In the genomic region with DNA sequence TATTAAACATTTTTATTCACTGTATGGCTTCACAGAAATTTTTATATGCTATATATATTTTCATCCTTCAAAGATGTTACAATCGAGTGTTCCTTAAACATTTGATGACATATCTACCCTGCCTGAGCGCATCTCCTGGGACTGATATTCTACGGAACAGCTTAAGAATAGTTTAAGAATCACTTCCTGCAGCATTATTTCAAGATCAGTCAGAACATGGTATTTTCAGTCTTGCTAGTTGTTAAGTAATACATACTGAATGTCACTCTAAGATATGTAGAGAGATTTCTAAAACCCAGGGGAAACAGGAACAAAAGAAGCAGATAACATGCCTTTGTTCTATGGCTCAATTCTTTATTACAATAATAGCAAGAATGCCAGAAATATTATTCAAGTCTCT, we compare ENCODE assay signal across 1 cellular context.
TF ChIP-seq lines count a peak whose summit lies in the region.

No MANE protein-coding gene starts in this region.

TF ChIP-seq in SK-N-SH, 30 proteins besides CTCF, POLR2A, EP300 and RAD21 (continued from another document):
- TF ChIP-seq SIN3A (IDR thresholded peaks at IDR 0.05; ENCODE audit: borderline replicate concordance, low read depth, low read length) = no peak
- TF ChIP-seq ELF1 (IDR thresholded peaks at IDR 0.05) = no peak
- no peak for TF ChIP-seq CHD2 (IDR thresholded peaks at IDR 0.05; ENCODE audit: low read length, partially characterized antibody)
- TF ChIP-seq NFIC (IDR thresholded peaks at IDR 0.05; ENCODE audit: borderline replicate concordance) = no peak
- TF ChIP-seq TEAD4 (IDR thresholded peaks at IDR 0.05; ENCODE audit: borderline replicate concordance, insufficient read depth) = no peak
- no peak for TF ChIP-seq POLR2AphosphoS5 (IDR thresholded peaks at IDR 0.05; ENCODE audit: low read depth, low read length)
- TF ChIP-seq, protein P1, sequence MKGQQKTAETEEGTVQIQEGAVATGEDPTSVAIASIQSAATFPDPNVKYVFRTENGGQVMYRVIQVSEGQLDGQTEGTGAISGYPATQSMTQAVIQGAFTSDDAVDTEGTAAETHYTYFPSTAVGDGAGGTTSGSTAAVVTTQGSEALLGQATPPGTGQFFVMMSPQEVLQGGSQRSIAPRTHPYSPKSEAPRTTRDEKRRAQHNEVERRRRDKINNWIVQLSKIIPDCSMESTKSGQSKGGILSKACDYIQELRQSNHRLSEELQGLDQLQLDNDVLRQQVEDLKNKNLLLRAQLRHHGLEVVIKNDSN (IDR thresholded peaks at IDR 0.05; ENCODE audit: borderline replicate concordance, low read depth) = no peak
- TF ChIP-seq TAF1 (IDR thresholded peaks at IDR 0.05; ENCODE audit: borderline replicate concordance, low read depth, low read length) = no peak
- TF ChIP-seq, protein P2, sequence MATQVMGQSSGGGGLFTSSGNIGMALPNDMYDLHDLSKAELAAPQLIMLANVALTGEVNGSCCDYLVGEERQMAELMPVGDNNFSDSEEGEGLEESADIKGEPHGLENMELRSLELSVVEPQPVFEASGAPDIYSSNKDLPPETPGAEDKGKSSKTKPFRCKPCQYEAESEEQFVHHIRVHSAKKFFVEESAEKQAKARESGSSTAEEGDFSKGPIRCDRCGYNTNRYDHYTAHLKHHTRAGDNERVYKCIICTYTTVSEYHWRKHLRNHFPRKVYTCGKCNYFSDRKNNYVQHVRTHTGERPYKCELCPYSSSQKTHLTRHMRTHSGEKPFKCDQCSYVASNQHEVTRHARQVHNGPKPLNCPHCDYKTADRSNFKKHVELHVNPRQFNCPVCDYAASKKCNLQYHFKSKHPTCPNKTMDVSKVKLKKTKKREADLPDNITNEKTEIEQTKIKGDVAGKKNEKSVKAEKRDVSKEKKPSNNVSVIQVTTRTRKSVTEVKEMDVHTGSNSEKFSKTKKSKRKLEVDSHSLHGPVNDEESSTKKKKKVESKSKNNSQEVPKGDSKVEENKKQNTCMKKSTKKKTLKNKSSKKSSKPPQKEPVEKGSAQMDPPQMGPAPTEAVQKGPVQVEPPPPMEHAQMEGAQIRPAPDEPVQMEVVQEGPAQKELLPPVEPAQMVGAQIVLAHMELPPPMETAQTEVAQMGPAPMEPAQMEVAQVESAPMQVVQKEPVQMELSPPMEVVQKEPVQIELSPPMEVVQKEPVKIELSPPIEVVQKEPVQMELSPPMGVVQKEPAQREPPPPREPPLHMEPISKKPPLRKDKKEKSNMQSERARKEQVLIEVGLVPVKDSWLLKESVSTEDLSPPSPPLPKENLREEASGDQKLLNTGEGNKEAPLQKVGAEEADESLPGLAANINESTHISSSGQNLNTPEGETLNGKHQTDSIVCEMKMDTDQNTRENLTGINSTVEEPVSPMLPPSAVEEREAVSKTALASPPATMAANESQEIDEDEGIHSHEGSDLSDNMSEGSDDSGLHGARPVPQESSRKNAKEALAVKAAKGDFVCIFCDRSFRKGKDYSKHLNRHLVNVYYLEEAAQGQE (IDR thresholded peaks at IDR 0.05; ENCODE audit: low read depth, low read length) = no peak
- no peak for TF ChIP-seq MXI1 (IDR thresholded peaks at IDR 0.05; ENCODE audit: low read depth, low read length)
- TF ChIP-seq, protein P3, sequence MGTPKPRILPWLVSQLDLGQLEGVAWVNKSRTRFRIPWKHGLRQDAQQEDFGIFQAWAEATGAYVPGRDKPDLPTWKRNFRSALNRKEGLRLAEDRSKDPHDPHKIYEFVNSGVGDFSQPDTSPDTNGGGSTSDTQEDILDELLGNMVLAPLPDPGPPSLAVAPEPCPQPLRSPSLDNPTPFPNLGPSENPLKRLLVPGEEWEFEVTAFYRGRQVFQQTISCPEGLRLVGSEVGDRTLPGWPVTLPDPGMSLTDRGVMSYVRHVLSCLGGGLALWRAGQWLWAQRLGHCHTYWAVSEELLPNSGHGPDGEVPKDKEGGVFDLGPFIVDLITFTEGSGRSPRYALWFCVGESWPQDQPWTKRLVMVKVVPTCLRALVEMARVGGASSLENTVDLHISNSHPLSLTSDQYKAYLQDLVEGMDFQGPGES (IDR thresholded peaks at IDR 0.05; ENCODE audit: low read depth, low read length) = no peak
- no peak for TF ChIP-seq TCF12 (IDR thresholded peaks at IDR 0.05)
- TF ChIP-seq, protein P4, sequence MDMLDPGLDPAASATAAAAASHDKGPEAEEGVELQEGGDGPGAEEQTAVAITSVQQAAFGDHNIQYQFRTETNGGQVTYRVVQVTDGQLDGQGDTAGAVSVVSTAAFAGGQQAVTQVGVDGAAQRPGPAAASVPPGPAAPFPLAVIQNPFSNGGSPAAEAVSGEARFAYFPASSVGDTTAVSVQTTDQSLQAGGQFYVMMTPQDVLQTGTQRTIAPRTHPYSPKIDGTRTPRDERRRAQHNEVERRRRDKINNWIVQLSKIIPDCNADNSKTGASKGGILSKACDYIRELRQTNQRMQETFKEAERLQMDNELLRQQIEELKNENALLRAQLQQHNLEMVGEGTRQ (IDR thresholded peaks at IDR 0.05; ENCODE audit: borderline replicate concordance, low read depth, low read length) = no peak
- TF ChIP-seq, protein P5, sequence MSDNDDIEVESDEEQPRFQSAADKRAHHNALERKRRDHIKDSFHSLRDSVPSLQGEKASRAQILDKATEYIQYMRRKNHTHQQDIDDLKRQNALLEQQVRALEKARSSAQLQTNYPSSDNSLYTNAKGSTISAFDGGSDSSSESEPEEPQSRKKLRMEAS (IDR thresholded peaks at IDR 0.05; ENCODE audit: low read depth) = no peak
- no peak for TF ChIP-seq RCOR1 (IDR thresholded peaks at IDR 0.05; ENCODE audit: low read length)
- no peak for TF ChIP-seq YY1 (IDR thresholded peaks at IDR 0.05; ENCODE audit: low read depth)
- no peak for TF ChIP-seq GABPA (IDR thresholded peaks at IDR 0.05; ENCODE audit: low read depth)
